ENCODE assay signal across 20 cellular contexts in the genomic region with DNA sequence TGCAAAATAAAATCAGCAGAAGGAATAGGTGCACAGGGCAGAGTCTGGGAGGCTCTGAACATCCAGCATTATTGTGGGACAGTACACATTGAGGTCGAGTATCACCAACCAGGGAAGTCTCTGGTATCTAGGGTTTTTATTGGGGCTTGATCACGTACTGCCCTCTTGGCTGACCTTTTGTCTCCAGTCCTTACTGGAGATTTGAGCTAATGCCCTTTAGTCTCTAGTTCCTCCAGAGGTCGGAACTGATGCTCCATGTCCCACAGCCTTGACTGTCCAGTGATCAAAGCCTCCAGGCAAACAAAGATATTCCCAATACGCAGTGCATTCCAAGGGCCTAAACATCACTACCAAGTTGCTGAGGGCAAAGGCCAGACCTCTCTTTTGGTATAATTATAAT. TPM values are rescaled to one million over a fixed set of nuclear protein-coding genes. Genes with fewer than 3 reads are reported as not detected.
DNase-seq lines count a peak whose midpoint lies in the region; ATAC-seq, FAIRE-seq and TF ChIP-seq lines count a peak whose summit lies in the region.
"Had no signal": no experiment of that assay in that cellular context is flagged by ENCODE, and none has a peak within 500 bp of the region (broad histone marks: within the 10 kb centered on the region; RNA-seq: fewer than 3 reads in every experiment).

No MANE protein-coding gene starts in this region.

- TF ChIP-seq POLR2A in endothelial cell of umbilical vein (IDR thresholded peaks at IDR 0.05; ENCODE audit: low read depth, low read length) = no peak

- H4K8ac ChIP-seq in trophoblast cell (ENCODE audit: low read depth, low read length) = no peak overlapping the region

- H2BK120ac ChIP-seq in trophoblast cell (ENCODE audit: insufficient read depth, low read length, poor library complexity) = no peak overlapping the region

- no peak overlapping the region for H2BK12ac ChIP-seq in trophoblast cell (ENCODE audit: low read length)

- H3K18ac ChIP-seq in trophoblast cell (ENCODE audit: low read length) = no peak overlapping the region

- H3K79me2 ChIP-seq in PC-9 (ENCODE audit: low read depth) (peaks cover 13% of the 10 kb centered on the region), endothelial cell of umbilical vein (ENCODE audit: control insufficient read depth, insufficient read depth, low read length) (no peaks in the 10 kb centered on the region), trophoblast cell (ENCODE audit: control insufficient read depth, insufficient read depth, low read length, poor library complexity) (no peaks in the 10 kb centered on the region)

- no peak overlapping the region for H3K9ac ChIP-seq in endothelial cell of umbilical vein (replicated peaks; ENCODE audit: extremely low read depth, insufficient read depth, low read length)
- H3K9ac ChIP-seq in trophoblast cell (ENCODE audit: low read length) = no peak overlapping the region
- H3K9ac ChIP-seq: GM23248, KMS-11 had no signal

- no peak overlapping the region for H2BK5ac ChIP-seq in trophoblast cell (ENCODE audit: low read depth, low read length, poor library complexity)

- peak overlapping the region; percentile 66 for H3K27ac ChIP-seq in AG04450 (ENCODE audit: low read depth, low read length)
- peak overlapping the region; percentile 10; the same call in 1 of the 2 replicates for H3K27ac ChIP-seq in PC-9
- peak overlapping the region; percentile 20 for H3K27ac ChIP-seq in endothelial cell of umbilical vein (ENCODE audit: insufficient read depth, low read depth, low read length)
- H3K27ac ChIP-seq in trophoblast cell (ENCODE audit: low read depth, low read length) = no peak overlapping the region
- H3K27ac ChIP-seq: GM23248, HL-60, KMS-11 had no signal

- H3K9me1 ChIP-seq in endothelial cell of umbilical vein (replicated peaks; ENCODE audit: control insufficient read depth, extremely low read depth, insufficient read depth, low read length) = no peaks in the 10 kb centered on the region

- DNase-seq in AG04450 (ENCODE audit: low read depth, low spot score) (no peak), PC-9 (no peak), endothelial cell of umbilical vein (ENCODE audit: low read depth, low spot score) (no peak), trophoblast cell (no peak), SHP77 (lab: John Stamatoyannopoulos, UW) (no peak), Kasumi-1 (lab: John Stamatoyannopoulos, UW) (no peak)
- no peak for DNase-seq in activated CD4-positive, CD25-positive, alpha-beta regulatory T cell treated with anti-CD3 and anti-CD28 coated beads, Interleukin-2, amount 50 U/mL, for 72 hours
- DNase-seq: CD4-positive, alpha-beta T cell; DMS79 treated with DMSO at 0.1 percent for 48 hours; MM.1S; NCI-H1105; NCI-H1694 treated with DMSO at 0.1 percent for 48 hours; NCI-H748 treated with DMSO at 0.1 percent for 48 hours had no signal

- no peak for TF ChIP-seq CTCF in AG04450 (IDR thresholded peaks at IDR 0.05; ENCODE audit: low read depth, low read length)
- no peak for TF ChIP-seq CTCF in PC-9 (conservative IDR thresholded peaks at IDR 0.05)
- no peak for TF ChIP-seq CTCF in endothelial cell of umbilical vein (IDR thresholded peaks at IDR 0.05; ENCODE audit: extremely low read depth in 1 of 2, insufficient read depth in 1 of 2, low read depth in 1 of 2, low read length in 2 of 2)

- CTCF ChIA-PET in AG04450 (lab: Charles Lee) = interaction anchor here (1.1 to 1.3 kb wide), 2 partner anchors 146 to 148 kb away, joined by 5 to 6 read pairs; no protein-coding TSS in a partner anchor
- CTCF ChIA-PET in PC-9 (lab: Charles Lee) = no interaction called here
- CTCF ChIA-PET in endothelial cell of umbilical vein (lab: Charles Lee) = interaction anchor here (0.7 to 1.3 kb wide), 2 partner anchors 13 to 146 kb away, joined by 4 to 5 read pairs; no protein-coding TSS in a partner anchor

- WGBS in trophoblast cell (ENCODE audit: extremely low coverage, insufficient coverage, insufficient read length) = no CpG with 5 or more reads among the region's 4 CpGs

- POLR2A ChIA-PET in AG04450 (lab: Yijun Ruan, JAX) = no interaction called here
- POLR2A ChIA-PET in PC-9 (lab: Charles Lee; ENCODE audit: unreplicated experiment) = no interaction called here
- POLR2A ChIA-PET in endothelial cell of umbilical vein (lab: Charles Lee) = no interaction called here

- no peak overlapping the region for H4K91ac ChIP-seq in trophoblast cell (ENCODE audit: low read depth, low read length)

- H3K9me3 ChIP-seq in AG04450 (ENCODE audit: control insufficient read depth, insufficient read depth, low read length) = no peaks in the 10 kb centered on the region
- no peaks in the 10 kb centered on the region for H3K9me3 ChIP-seq in PC-9 (ENCODE audit: insufficient read depth, low read depth)
- no peaks in the 10 kb centered on the region for H3K9me3 ChIP-seq in endothelial cell of umbilical vein (replicated peaks; ENCODE audit: control insufficient read depth, insufficient read depth, low read length)
- no peaks in the 10 kb centered on the region for H3K9me3 ChIP-seq in trophoblast cell (ENCODE audit: insufficient read depth, low read depth, low read length)

- H3K4me3 ChIP-seq in AG04450 (ENCODE audit: low read depth, low read length) = no peak overlapping the region
- H3K4me3 ChIP-seq in PC-9 = no peak overlapping the region
- no peak overlapping the region for H3K4me3 ChIP-seq in endothelial cell of umbilical vein (replicated peaks in 1 of 3; ENCODE audit: insufficient read depth in 1 of 3, low read depth in 1 of 3, low read length in 3 of 3)
- H3K4me3 ChIP-seq in trophoblast cell (ENCODE audit: low read depth, low read length) = no peak overlapping the region
- H3K4me3 ChIP-seq: GM23248 had no signal

- no peak overlapping the region for H2AK5ac ChIP-seq in trophoblast cell (ENCODE audit: low read length)

- H3K4ac ChIP-seq in trophoblast cell (ENCODE audit: low read depth, low read length) = no peak overlapping the region

- H3F3A ChIP-seq in PC-9 (ENCODE audit: insufficient read depth, low read depth) = peaks cover 63% of the 10 kb centered on the region

- H3K9me2 ChIP-seq in PC-9 (ENCODE audit: insufficient read depth) = no peaks in the 10 kb centered on the region

- no peaks in the 10 kb centered on the region for H3K4me1 ChIP-seq in PC-9 (replicated peaks; ENCODE audit: insufficient read depth)
- peaks cover 11% of the 10 kb centered on the region for H3K4me1 ChIP-seq in endothelial cell of umbilical vein (ENCODE audit: control insufficient read depth, extremely low read depth, insufficient read depth, low read length)
- no peaks in the 10 kb centered on the region for H3K4me1 ChIP-seq in trophoblast cell (ENCODE audit: control insufficient read depth in 1 of 2, insufficient read depth in 2 of 2, low read length in 2 of 2)

- BruUV-seq in PC-9 (replicated peaks; lab: Mats Ljungman, UMichigan) (no TSS peak), endothelial cell of umbilical vein (replicated peaks; lab: Mats Ljungman, UMichigan) (TSS peak; percentile 90)

- H3K4me2 ChIP-seq in PC-9 = no peak overlapping the region
- no peak overlapping the region for H3K4me2 ChIP-seq in endothelial cell of umbilical vein (ENCODE audit: insufficient read depth, low read length)
- no peak overlapping the region for H3K4me2 ChIP-seq in trophoblast cell (ENCODE audit: low read length)
- H3K4me2 ChIP-seq: KMS-11 had no signal

- intact Hi-C loops in PC-9 (cut with micrococcal nuclease; ENCODE audit: unreplicated experiment) = no loop called here
- intact Hi-C loops in endothelial cell of umbilical vein (cut with micrococcal nuclease) = no loop called here

- ATAC-seq in GM18519 (IDR thresholded peaks at IDR 0.05; ENCODE audit: low FRiP score, unreplicated experiment) = no peak
- ATAC-seq: Panc1 had no signal

- dilution Hi-C loops in endothelial cell of umbilical vein (cut with MboI; ENCODE audit: extremely low pct_ligation_motif_present, low sequenced_read_pairs) = no loop called here

- H3K14ac ChIP-seq in trophoblast cell (ENCODE audit: low read length) = no peak overlapping the region

- H3K27me3 ChIP-seq in AG04450 (ENCODE audit: control insufficient read depth, insufficient read depth, low read length) (no peaks in the 10 kb centered on the region), PC-9 (ENCODE audit: insufficient read depth, low read depth) (no peaks in the 10 kb centered on the region), endothelial cell of umbilical vein (ENCODE audit: control insufficient read depth in 2 of 2, insufficient read depth in 2 of 2, low read length in 2 of 2) (no peaks in the 10 kb centered on the region), trophoblast cell (ENCODE audit: insufficient read depth, low read length) (no peaks in the 10 kb centered on the region)

- no peak overlapping the region for H4K12ac ChIP-seq in trophoblast cell (ENCODE audit: low read depth, low read length)

- H3K79me1 ChIP-seq in trophoblast cell (ENCODE audit: low read length) = no peaks in the 10 kb centered on the region

- FAIRE-seq in endothelial cell of umbilical vein (lab: Jason Lieb, UNC) = no peak
- FAIRE-seq: A204.1, G401.6 had no signal

- H3K36me3 ChIP-seq in PC-9 (ENCODE audit: low read depth) (peaks cover 47% of the 10 kb centered on the region; the same call in 1 of the 2 replicates), endothelial cell of umbilical vein (ENCODE audit: control insufficient read depth in 2 of 2, extremely low read depth in 1 of 2, insufficient read depth in 2 of 2, low read length in 2 of 2) (peaks cover 9 to 13% of the 10 kb centered on the region in 2 experiments), trophoblast cell (ENCODE audit: control insufficient read depth in 1 of 2, insufficient read depth in 2 of 2, low read length in 2 of 2) (peaks cover 22 to 26% of the 10 kb centered on the region in 2 experiments)

- H2AFZ ChIP-seq in PC-9 (no peak overlapping the region), endothelial cell of umbilical vein (ENCODE audit: low read depth, low read length) (no peak overlapping the region), trophoblast cell (ENCODE audit: insufficient read depth, low read length, poor library complexity) (no peak overlapping the region)
- H2AFZ ChIP-seq: GM23248 had no signal

- H4K20me1 ChIP-seq in PC-9 (ENCODE audit: insufficient read depth) (peaks cover 14% of the 10 kb centered on the region), endothelial cell of umbilical vein (replicated peaks; ENCODE audit: control insufficient read depth, extremely low read depth, insufficient read depth, low read length) (no peaks in the 10 kb centered on the region)

- peak overlapping the region; percentile 87 for H3K23ac ChIP-seq in trophoblast cell (ENCODE audit: low read length)

RNA-seq across cellular contexts. Expression of a gene that starts 57.0 kb away (rescaled TPM):
- polyA plus RNA-seq in AG04450 (2011; rRNA removed) (256 and 325 TPM in 2 replicates), endothelial cell of umbilical vein (238 and 245 TPM in 2 replicates)
- 234 and 264 TPM in 2 replicates for polyA minus RNA-seq in AG04450 (2011; rRNA and poly(A)+ RNA removed)
- total RNA-seq in PC-9 (2021) (145 and 179 TPM in 2 replicates), endothelial cell of umbilical vein (133 and 142 TPM in 2 replicates)
- polyA plus RNA-seq in endothelial cell of umbilical vein (2011; cell fraction: cytosol; rRNA removed) = 271 and 367 TPM in 2 replicates
- 104 and 127 TPM in 2 replicates for polyA plus RNA-seq in endothelial cell of umbilical vein (2011; cell fraction: nucleus; rRNA removed)
- polyA plus RNA-seq in endothelial cell of umbilical vein (2012) = 327 and 368 TPM in 2 replicates
- polyA minus RNA-seq in endothelial cell of umbilical vein = 207 and 226 TPM in 2 replicates
- polyA minus RNA-seq in endothelial cell of umbilical vein (2011; cell fraction: cytosol; rRNA and poly(A)+ RNA removed) = 73.9 TPM
- 46.8 and 47.4 TPM in 2 replicates for polyA minus RNA-seq in endothelial cell of umbilical vein (2011; cell fraction: nucleus; rRNA and poly(A)+ RNA removed)
- polyA plus RNA-seq in trophoblast cell (2013) = 243 and 244 TPM in 2 replicates
